Comparison of ENCODE assay signal across 16 cellular contexts in genomic region chr7:49244543-49244942, GRCh38.
A peak's percentile ranks its signal among the peaks of the same experiment; 100 is the strongest.
DNase-seq lines count a peak whose midpoint lies in the region; ATAC-seq and TF ChIP-seq lines count a peak whose summit lies in the region.
"Had no signal": no experiment of that assay in that cellular context is flagged by ENCODE, and none has a peak within 500 bp of the region (broad histone marks: within the 10 kb centered on the region; RNA-seq: fewer than 3 reads in every experiment).

No MANE protein-coding gene starts in this region.

- no peaks in the 10 kb centered on the region for H3K27me3 Mint-ChIP-seq in neural progenitor cell (ENCODE audit: insufficient read depth, low read depth)
- H3K27me3 Mint-ChIP-seq: CD4-positive, alpha-beta memory T cell had no signal

- H3K9me3 ChIP-seq in NT2/D1 (ENCODE audit: insufficient read depth, low read length) (no peaks in the 10 kb centered on the region; the same call in 1 of the 2 replicates), neural progenitor cell (ENCODE audit: low read depth) (no peaks in the 10 kb centered on the region)
- H3K9me3 ChIP-seq: BE2C had no signal

- no peak overlapping the region for H3K27ac Mint-ChIP-seq in neural progenitor cell
- H3K27ac Mint-ChIP-seq: CD4-positive, alpha-beta memory T cell had no signal

- no peaks in the 10 kb centered on the region for H3K36me3 Mint-ChIP-seq in neural progenitor cell
- H3K36me3 Mint-ChIP-seq: CD4-positive, alpha-beta memory T cell had no signal

- H3K79me2 ChIP-seq in neural progenitor cell (ENCODE audit: low read depth), result no peaks in the 10 kb centered on the region

- H3K9ac ChIP-seq in NT2/D1 (ENCODE audit: insufficient read length, low read depth) (no peak overlapping the region), neural progenitor cell (no peak overlapping the region)

- DNase-seq in ELF-1 (ENCODE audit: low read depth, low spot score) (peak; percentile 31), NT2/D1 (ENCODE audit: low read depth, low spot score) (peak; percentile 80), iPS DF 4.7 (ENCODE audit: extremely low read depth, low spot score) (peak; percentile 66), neural progenitor cell (ENCODE audit: low spot score) (peak; percentile 63), UCSD-AML1 (lab: John Stamatoyannopoulos, UW; ENCODE audit: unreplicated experiment) (no peak)
- DNase-seq: BE2C; CD4-positive, alpha-beta memory T cell; DMS53; NCI-H1105; NCI-H1694; NCI-H2227 treated with DMSO at 0.1 percent for 48 hours; NCI-H524 treated with DMSO at 0.1 percent for 48 hours; Peyer's patch had no signal

- H3K4me2 ChIP-seq in neural progenitor cell, result peak overlapping the region; percentile 40

- H3K4me3 ChIP-seq in NT2/D1 (ENCODE audit: insufficient read length, low read depth) (no peak overlapping the region), neural progenitor cell (no peak overlapping the region)
- H3K4me3 ChIP-seq: K562, Peyer's patch had no signal

- TF ChIP-seq CTCF in neural progenitor cell (IDR thresholded peaks at IDR 0.05), result peak; percentile 19

- no peak overlapping the region for H3K4me3 Mint-ChIP-seq in neural progenitor cell
- H3K4me3 Mint-ChIP-seq: CD4-positive, alpha-beta memory T cell had no signal

- H3K27ac ChIP-seq in neural progenitor cell, result no peak overlapping the region
- H3K27ac ChIP-seq: Peyer's patch had no signal

- peaks cover 7% of the 10 kb centered on the region for H3F3A ChIP-seq in neural progenitor cell (ENCODE audit: low read depth)

- H4K20me1 ChIP-seq in neural progenitor cell (ENCODE audit: low read depth), result no peaks in the 10 kb centered on the region

- no peaks in the 10 kb centered on the region for H3K4me1 ChIP-seq in NT2/D1 (ENCODE audit: insufficient read depth, insufficient read length)
- H3K4me1 ChIP-seq in neural progenitor cell, result peaks cover 28% of the 10 kb centered on the region
- H3K4me1 ChIP-seq: BE2C, Peyer's patch had no signal

- ATAC-seq in HG02798 (IDR thresholded peaks at IDR 0.05; ENCODE audit: poor library complexity, unreplicated experiment) (no peak), HG03135 (IDR thresholded peaks at IDR 0.05; ENCODE audit: unreplicated experiment) (no peak)
- ATAC-seq: K562 had no signal

- peak overlapping the region; percentile 91 for H2AFZ ChIP-seq in neural progenitor cell (replicated peaks)

- H3K36me3 ChIP-seq in NT2/D1 (ENCODE audit: insufficient read depth, insufficient read length, low read length), result no peaks in the 10 kb centered on the region
- no peaks in the 10 kb centered on the region for H3K36me3 ChIP-seq in neural progenitor cell
- H3K36me3 ChIP-seq: BE2C, Peyer's patch had no signal

- peaks cover 3% of the 10 kb centered on the region for H3K9me3 Mint-ChIP-seq in neural progenitor cell

- H3K27me3 ChIP-seq in NT2/D1 (ENCODE audit: insufficient read depth, insufficient read length) (no peaks in the 10 kb centered on the region), neural progenitor cell (no peaks in the 10 kb centered on the region)
- H3K27me3 ChIP-seq: BE2C, Peyer's patch had no signal

- H3K4me1 Mint-ChIP-seq in neural progenitor cell, result peaks cover 17% of the 10 kb centered on the region
- H3K4me1 Mint-ChIP-seq: CD4-positive, alpha-beta memory T cell had no signal
